ENCODE assay signal across 14 cellular contexts in the genomic region with DNA sequence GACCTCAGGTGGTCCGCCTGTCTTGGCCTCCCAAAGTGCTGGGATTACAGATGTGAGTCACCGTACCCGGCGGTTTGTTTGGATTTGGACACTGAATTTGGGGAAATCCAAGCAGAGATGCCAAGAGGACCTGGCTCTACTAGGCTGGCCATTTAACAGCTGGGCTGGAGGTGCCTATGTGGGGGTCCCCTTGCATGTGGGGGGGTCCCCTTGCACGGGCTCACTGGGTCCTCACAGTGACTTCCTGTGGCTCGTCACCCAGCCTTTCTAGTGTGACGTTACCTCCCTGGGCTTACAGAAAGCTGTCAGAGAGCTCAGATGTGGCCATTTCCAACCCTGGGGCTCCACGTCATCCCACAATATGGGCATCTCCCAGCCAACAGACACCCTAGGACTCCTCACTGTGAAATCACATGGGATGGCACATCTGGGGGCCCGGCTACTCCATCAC. TPM values are rescaled to one million over a fixed set of nuclear protein-coding genes. Genes with fewer than 3 reads are reported as not detected.
DNase-seq lines count a peak whose midpoint lies in the region; ATAC-seq, FAIRE-seq and TF ChIP-seq lines count a peak whose summit lies in the region.
"Had no signal": no experiment of that assay in that cellular context is flagged by ENCODE, and none has a peak within 500 bp of the region (broad histone marks: within the 10 kb centered on the region; RNA-seq: fewer than 3 reads in every experiment).

No MANE protein-coding gene starts in this region.

- no peak overlapping the region for H3K4me3 ChIP-seq in CD4-positive, CD25-positive, alpha-beta regulatory T cell (ENCODE audit: low read depth, low read length)
- H3K4me3 ChIP-seq in Loucy (ENCODE audit: low read length, poor library complexity, severe bottlenecking) (no peak overlapping the region), GM12878 (no peak overlapping the region)
- H3K4me3 ChIP-seq: cardiac muscle cell had no signal

- RAD21 ChIA-PET in GM12878 (lab: Charles Lee; ENCODE audit: unreplicated experiment): interaction anchor here (0.6 to 3.6 kb wide), 15 partner anchors 10 to 261 kb away, joined by 3 to 34 read pairs (median 4); no protein-coding TSS in a partner anchor

- intact Hi-C loops in GM12878 (cut with micrococcal nuclease; ENCODE audit: unreplicated experiment): loop anchor here (5.0 kb wide), 1 partner anchor 149 kb away; the partner anchor contains the start of gene CARD11
- intact Hi-C loops in posterior cingulate gyrus (cut with DNase I): no loop called here

- no peak for TF ChIP-seq RAD21 in GM12878 (IDR thresholded peaks at IDR 0.05; ENCODE audit: insufficient read depth, low read depth, low read length)

- no peak for DNase-seq in CD4-positive, CD25-positive, alpha-beta regulatory T cell
- DNase-seq in GM12878 (ENCODE audit: low read depth, low spot score): no peak
- no peak for DNase-seq in GM10266 (ENCODE audit: extremely low spot score)
- DNase-seq in GM03348 (ENCODE audit: low spot score): no peak
- DNase-seq in posterior cingulate gyrus: no peak
- no peak for DNase-seq in D341Med (ENCODE audit: low spot score)
- DNase-seq: activated T-cell treated with anti-CD3 and anti-CD28 coated beads, Interleukin-2, amount 50 U/mL, for 4 hours; KG1; nucleus accumbens had no signal

- H3K4me2 ChIP-seq in Loucy (ENCODE audit: low read depth, low read length, poor library complexity, severe bottlenecking) (peak overlapping the region; percentile 70), GM12878 (ENCODE audit: control insufficient read depth, insufficient read depth) (peak overlapping the region; percentile 74)

- H3K36me3 Mint-ChIP-seq in CD4-positive, CD25-positive, alpha-beta regulatory T cell: no peaks in the 10 kb centered on the region

- no peak for FAIRE-seq in GM12878 (lab: Jason Lieb, UNC)

- H3K4me1 Mint-ChIP-seq in CD4-positive, CD25-positive, alpha-beta regulatory T cell: peaks cover 0 to 19% (median 11%) of the 10 kb centered on the region in 4 donors

- CTCF ChIA-PET in GM12878 (lab: Yijun Ruan, JAX): interaction anchor here (0.7 to 2.7 kb wide), 15 partner anchors 26 to 261 kb away, joined by 3 to 19 read pairs (median 7); no protein-coding TSS in a partner anchor

- no peak overlapping the region for H3K27ac ChIP-seq in CD4-positive, CD25-positive, alpha-beta regulatory T cell (ENCODE audit: insufficient read depth, low read length, poor library complexity, severe bottlenecking)
- peak overlapping the region; percentile 84 for H3K27ac ChIP-seq in GM12878 (ENCODE audit: control insufficient read depth, insufficient read depth)
- H3K27ac ChIP-seq: C4-2B, cardiac muscle cell, epithelial cell of prostate had no signal

- peaks cover 4% of the 10 kb centered on the region for H3K27me3 Mint-ChIP-seq in CD4-positive, CD25-positive, alpha-beta regulatory T cell

- POLR2A ChIA-PET in GM12878 (lab: Charles Lee): interaction anchor here (0.6 to 1.8 kb wide), 5 partner anchors 9 to 175 kb away, joined by 4 to 6 read pairs (median 4); no protein-coding TSS in a partner anchor

- ATAC-seq in CD4-positive, CD25-positive, alpha-beta regulatory T cell (ENCODE audit: low read depth in 2 of 2): peak in 1 of 2 donors; percentile 8
- ATAC-seq in GM18502 (IDR thresholded peaks at IDR 0.05; ENCODE audit: poor library complexity, unreplicated experiment) (peak; percentile 45), GM12878 (peak; percentile 9)

- no peaks in the 10 kb centered on the region for H3K9me3 ChIP-seq in CD4-positive, CD25-positive, alpha-beta regulatory T cell (ENCODE audit: control insufficient read depth in 2 of 2, low read length in 2 of 2)
- H3K9me3 ChIP-seq in Loucy (ENCODE audit: insufficient read depth, low read depth, low read length) (no peaks in the 10 kb centered on the region), GM12878 (replicated peaks; ENCODE audit: control insufficient read depth, insufficient read depth, low read length) (no peaks in the 10 kb centered on the region; the same call in 2 of the 3 replicates)

- BruUV-seq in GM12878 (replicated peaks; lab: Mats Ljungman, UMichigan): no TSS peak

- no peak for TF ChIP-seq CTCF in Loucy (conservative IDR thresholded peaks at IDR 0.05; ENCODE audit: low read length)
- no peak for TF ChIP-seq CTCF in GM12878 (IDR thresholded peaks at IDR 0.05 in 2 of 3, conservative IDR thresholded peaks at IDR 0.05 in 1 of 3; ENCODE audit: control insufficient read depth in 2 of 3, extremely low read depth in 1 of 3, insufficient read depth in 1 of 3, low read depth in 3 of 3, low read length in 3 of 3)
- no peak for TF ChIP-seq CTCF in GM10266 (IDR thresholded peaks at IDR 0.05; ENCODE audit: control insufficient read depth, insufficient read depth, low read depth, missing control alignments)

- no peaks in the 10 kb centered on the region for H3K9me2 ChIP-seq in Loucy (replicated peaks; ENCODE audit: low read depth, low read length)

- H3K79me2 ChIP-seq in Loucy (ENCODE audit: insufficient read depth, low read length) (no peaks in the 10 kb centered on the region), GM12878 (ENCODE audit: control insufficient read depth, insufficient read depth, low read length) (no peaks in the 10 kb centered on the region)

- H3K4me3 Mint-ChIP-seq in CD4-positive, CD25-positive, alpha-beta regulatory T cell: peak overlapping the region in 2 of 4 donors; percentile 85 to 92

- TF ChIP-seq EP300 in GM12878 (IDR thresholded peaks at IDR 0.05; ENCODE audit: borderline replicate concordance in 1 of 2, control insufficient read depth in 1 of 2, low read depth in 2 of 2, low read length in 2 of 2): no peak

- in situ Hi-C loops in GM12878 (cut with MboI): no loop called here

- WGBS in GM12878 (ENCODE audit: insufficient coverage, insufficient replicate concordance, low lambda C conversion rate, missing lambda C conversion rate): 41% methylated on average over 9 of the region's 9 CpGs

- no peaks in the 10 kb centered on the region for H3K9me3 Mint-ChIP-seq in CD4-positive, CD25-positive, alpha-beta regulatory T cell
- H3K9me3 Mint-ChIP-seq: activated T-cell treated with anti-CD3 and anti-CD28 coated beads, Interleukin-2, amount 50 U/mL, for 4 hours had no signal

- TF ChIP-seq POLR2A in GM12878 (IDR thresholded peaks at IDR 0.05; ENCODE audit: low read depth, low read length): no peak; the same call in 1 of the 2 replicates

- H3K36me3 ChIP-seq in CD4-positive, CD25-positive, alpha-beta regulatory T cell (ENCODE audit: control insufficient read depth, insufficient read depth, low read length): no peaks in the 10 kb centered on the region
- H3K36me3 ChIP-seq in Loucy (ENCODE audit: insufficient read depth, low read length) (no peaks in the 10 kb centered on the region), GM12878 (ENCODE audit: control insufficient read depth in 2 of 2, insufficient read depth in 2 of 2, low read length in 1 of 2) (no peaks in the 10 kb centered on the region)
- H3K36me3 ChIP-seq: cardiac muscle cell had no signal

- H3K9ac ChIP-seq in Loucy (ENCODE audit: low read depth, low read length, poor library complexity, severe bottlenecking) (peak overlapping the region; percentile 38), GM12878 (ENCODE audit: control insufficient read depth, insufficient read depth, low read length) (peak overlapping the region; percentile 7; the same call in 1 of the 2 replicates)

- H2AFZ ChIP-seq in Loucy (ENCODE audit: low read length) (no peak overlapping the region), GM12878 (ENCODE audit: control insufficient read depth, low read depth, low read length) (0 out of 2 replicates have a peak overlapping the region, but pooled peaks have one; percentile 37)

- H3K4me1 ChIP-seq in CD4-positive, CD25-positive, alpha-beta regulatory T cell (ENCODE audit: control insufficient read depth, insufficient read depth, low read length, poor library complexity, severe bottlenecking): peaks cover 16% of the 10 kb centered on the region
- peaks cover 20% of the 10 kb centered on the region for H3K4me1 ChIP-seq in Loucy (ENCODE audit: insufficient read depth, low read length, poor library complexity, severe bottlenecking)
- peaks cover 23% of the 10 kb centered on the region for H3K4me1 ChIP-seq in GM12878 (ENCODE audit: control insufficient read depth, insufficient read depth, low read length)

- H3K27ac Mint-ChIP-seq in CD4-positive, CD25-positive, alpha-beta regulatory T cell: peak overlapping the region in 2 of 3 donors; percentile 39 to 86

- H4K20me1 ChIP-seq in Loucy (ENCODE audit: insufficient read depth, low read length, poor library complexity, severe bottlenecking) (no peaks in the 10 kb centered on the region), GM12878 (ENCODE audit: control insufficient read depth, insufficient read depth) (no peaks in the 10 kb centered on the region)

- no peaks in the 10 kb centered on the region for H3K27me3 ChIP-seq in CD4-positive, CD25-positive, alpha-beta regulatory T cell (ENCODE audit: control insufficient read depth, insufficient read depth, low read length)
- H3K27me3 ChIP-seq in Loucy (ENCODE audit: insufficient read depth, low read length, poor library complexity, severe bottlenecking) (no peaks in the 10 kb centered on the region), GM12878 (replicated peaks in 1 of 2; ENCODE audit: control insufficient read depth in 2 of 2, insufficient read depth in 2 of 2, low read length in 1 of 2) (no peaks in the 10 kb centered on the region)
- H3K27me3 ChIP-seq: cardiac muscle cell had no signal

- SMC1A ChIA-PET in GM12878 (lab: Charles Lee; ENCODE audit: uncharacterized antibody, unreplicated experiment): interaction anchor here (0.6 to 5.0 kb wide), 15 partner anchors 10 to 1422 kb away, joined by 3 to 58 read pairs (median 5); partner anchors contain the start of gene CARD11

- no peaks in the 10 kb centered on the region for H3F3A ChIP-seq in Loucy (ENCODE audit: low read depth)

RNA-seq across cellular contexts. Expression of gene GNA12, which starts 49.3 kb away (rescaled TPM):
- 29.1 TPM for total RNA-seq in CD4-positive, CD25-positive, alpha-beta regulatory T cell
- polyA plus RNA-seq in CD4-positive, CD25-positive, alpha-beta regulatory T cell: 1 to 10 TPM; 5.0 to 9.9 (median 6.9) TPM
- 23.6 and 23.7 TPM in 2 replicates for total RNA-seq in GM12878 (2013; cell fraction: nucleolus; rRNA removed)
- total RNA-seq in GM12878 (2014; rRNA removed) (8.0 and 8.6 TPM in 2 replicates), GM12878 (2014; rRNA removed; fragmentation: Illumina TruSeq; extraction: Trizol) (15.5 and 16.6 TPM in 2 replicates), GM12878 (2021) (42.1 and 42.8 TPM in 2 replicates)
- 8.9 TPM for polyA plus RNA-seq in GM12878 (2011; ENCODE audit: low read depth)
- polyA plus RNA-seq in GM12878 (2011; rRNA removed) (26.8 and 51.8 TPM in 2 replicates), GM12878 (2014; fragmentation: Illumina TruSeq; extraction: Trizol) (13.0 and 31.2 TPM in 2 replicates), GM12878 (2014; fragmentation: Nextera tagmentation; extraction: Ambion mirVana) (1 to 10 TPM; 1.9 to 3.0 TPM), GM12878 (2014; rRNA removed) (34.5 and 34.9 TPM in 2 replicates), GM12878 (2016; fragmentation: Nextera tagmentation; extraction: Ambion mirVana) (1 to 10 TPM; 3.4 to 4.1 TPM)
- polyA plus RNA-seq in GM12878 (2011; cell fraction: cytosol; rRNA removed): 40.7 and 58.1 TPM in 2 replicates
- 29.2 and 33.1 TPM in 2 replicates for polyA plus RNA-seq in GM12878 (2011; cell fraction: nucleus; rRNA removed)
- polyA plus RNA-seq in GM12878 (2012): 15.2 and 16.0 TPM in 2 replicates
- 72.4 and 89.6 TPM in 2 replicates for polyA minus RNA-seq in GM12878 (2011; rRNA and poly(A)+ RNA removed)
- polyA minus RNA-seq in GM12878 (2011; cell fraction: cytosol; rRNA and poly(A)+ RNA removed): 21.6 and 25.6 TPM in 2 replicates
- 8.6 and 17.8 TPM in 2 replicates for polyA minus RNA-seq in GM12878 (2011; cell fraction: nucleus; rRNA and poly(A)+ RNA removed)
